ENCODE assay signal across 23 cellular contexts in the genomic region with DNA sequence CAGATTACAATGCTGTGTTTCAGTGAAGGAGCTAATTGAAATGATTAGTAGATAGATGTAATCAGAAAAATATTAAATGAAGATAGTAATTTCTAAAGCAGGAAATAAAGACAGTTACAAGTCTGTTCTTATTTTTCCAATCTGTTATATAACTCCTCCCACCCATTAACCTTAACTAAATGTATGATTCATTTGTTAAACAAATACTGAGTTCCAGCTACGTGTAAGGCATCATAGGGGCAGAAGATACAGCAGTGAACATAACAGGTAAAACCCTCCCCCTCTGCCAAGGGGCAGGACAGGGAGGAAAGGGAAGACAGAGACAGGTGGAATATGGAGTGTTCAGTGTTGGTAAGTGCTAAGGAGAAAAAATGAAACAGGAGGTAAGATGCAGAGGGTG. TPM values are rescaled to one million over a fixed set of nuclear protein-coding genes. Genes with fewer than 3 reads are reported as not detected.
DNase-seq lines count a peak whose midpoint lies in the region; ATAC-seq and TF ChIP-seq lines count a peak whose summit lies in the region.
"Had no signal": no experiment of that assay in that cellular context is flagged by ENCODE, and none has a peak within 500 bp of the region (broad histone marks: within the 10 kb centered on the region; RNA-seq: fewer than 3 reads in every experiment).

Gene FAM177B (plus strand): TSS at position 231 of the 400 bp plus-strand sequence. CDS start 9,344 bp downstream, outside the sequence.

- BruUV-seq in MCF 10A (replicated peaks; lab: Mats Ljungman, UMichigan), result no TSS peak

- no peaks in the 10 kb centered on the region for H3K4me1 ChIP-seq in breast epithelium
- no peaks in the 10 kb centered on the region for H3K4me1 ChIP-seq in lower lobe of right lung
- H3K4me1 ChIP-seq in thyroid gland, result no peaks in the 10 kb centered on the region
- H3K4me1 ChIP-seq: heart right ventricle had no signal

- no peak within 1 kb of the TSS for H3K27ac ChIP-seq in breast epithelium
- peak within 1 kb of the TSS; percentile 56 for H3K27ac ChIP-seq in caudate nucleus (ENCODE audit: low read depth, low read length)
- H3K27ac ChIP-seq in lower lobe of right lung, result no peak within 1 kb of the TSS
- no peak within 1 kb of the TSS for H3K27ac ChIP-seq in thyroid gland
- H3K27ac ChIP-seq: heart right ventricle had no signal

- intact Hi-C loops in MCF 10A (cut with micrococcal nuclease) (no loop called here), breast epithelium (cut with DNase I; ENCODE audit: low total_unique reads) (loop anchor here (10.0 kb wide), 1 partner anchor 1982 kb away; no protein-coding TSS in a partner anchor), lower lobe of right lung (cut with DNase I) (no loop called here), thyroid gland (cut with DNase I) (loop anchor here (5.0 kb wide), 1 partner anchor 345 kb away; no protein-coding TSS in a partner anchor)

- H3K27me3 ChIP-seq in breast epithelium, result no peaks in the 10 kb centered on the region
- H3K27me3 ChIP-seq in lower lobe of right lung (ENCODE audit: low read depth), result no peaks in the 10 kb centered on the region
- H3K27me3 ChIP-seq in thyroid gland, result no peaks in the 10 kb centered on the region
- H3K27me3 ChIP-seq: dorsolateral prefrontal cortex, heart right ventricle had no signal

- H3K4me3 ChIP-seq in breast epithelium (no peak within 1 kb of the TSS), lower lobe of right lung (no peak within 1 kb of the TSS), thyroid gland (replicated peaks in 1 of 3) (no peak within 1 kb of the TSS)
- H3K4me3 ChIP-seq: dorsolateral prefrontal cortex, heart right ventricle had no signal

- peaks cover 37% of the 10 kb centered on the region for H3K36me3 Mint-ChIP-seq in MCF 10A (ENCODE audit: insufficient read depth, unreplicated experiment)

- 69 to 81% methylated on average over 1 of the region's 1 CpG for WGBS in thyroid gland, 2 donors

- H3K4me1 Mint-ChIP-seq in MCF 10A (ENCODE audit: insufficient read depth, unreplicated experiment), result no peaks in the 10 kb centered on the region
- H3K4me1 Mint-ChIP-seq: brain had no signal

- no peak within 1 kb of the TSS for H3K27ac Mint-ChIP-seq in MCF 10A (ENCODE audit: low read depth, unreplicated experiment)
- H3K27ac Mint-ChIP-seq: activated CD8-positive, alpha-beta T cell treated with anti-CD3 and anti-CD28 coated beads for 36 hours; activated naive CD8-positive, alpha-beta T cell; brain; CD14-positive monocyte; progenitor cell of endocrine pancreas; stimulated activated naive B cell treated with anti-CD40 and anti-IgM and Interleukin-4, amounts not matched to agents 10 μg/mL and 1 μg/mL and 100 μg/mL, for 72 hours had no signal

- H3K9me3 ChIP-seq in breast epithelium (no peaks in the 10 kb centered on the region), lower lobe of right lung (no peaks in the 10 kb centered on the region), thyroid gland (no peaks in the 10 kb centered on the region)
- H3K9me3 ChIP-seq: heart right ventricle had no signal

- CTCF ChIA-PET in MCF 10A (lab: Yijun Ruan, JAX), result interaction anchor here (0.6 to 2.9 kb wide), 28 partner anchors 9 to 947 kb away, joined by 3 to 28 read pairs (median 4); no protein-coding TSS in a partner anchor

- H3K4me3 Mint-ChIP-seq in MCF 10A (ENCODE audit: unreplicated experiment), result no peak within 1 kb of the TSS
- H3K4me3 Mint-ChIP-seq: activated CD8-positive, alpha-beta T cell treated with anti-CD3 and anti-CD28 coated beads for 36 hours; activated naive CD8-positive, alpha-beta T cell; brain; CD14-positive monocyte; stimulated activated naive B cell treated with anti-CD40 and anti-IgM and Interleukin-4, amounts not matched to agents 10 μg/mL and 1 μg/mL and 100 μg/mL, for 72 hours had no signal

- no peaks in the 10 kb centered on the region for H3K36me3 ChIP-seq in breast epithelium
- H3K36me3 ChIP-seq in lower lobe of right lung, result peaks cover 47% of the 10 kb centered on the region
- H3K36me3 ChIP-seq in thyroid gland, result peaks cover 19 to 21% of the 10 kb centered on the region in 2 donors

- DNase-seq in MCF 10A (ENCODE audit: unreplicated experiment), result peak; percentile 21
- no peak for DNase-seq in breast epithelium (ENCODE audit: low spot score in 2 of 2)
- peak in 2 of 61 donors; percentile 36 to 48 for DNase-seq in caudate nucleus (lab: John Stamatoyannopoulos, UW)
- no peak for DNase-seq in lower lobe of right lung
- no peak for DNase-seq in NCI-H1417 treated with DMSO at 0.1 percent for 48 hours (lab: John Stamatoyannopoulos, UW)
- no peak for DNase-seq in anterior cingulate cortex (lab: John Stamatoyannopoulos, UW)
- no peak for DNase-seq in thyroid gland
- DNase-seq: activated CD8-positive, alpha-beta T cell treated with anti-CD3 and anti-CD28 coated beads for 36 hours; activated T-cell treated with anti-CD3 and anti-CD28 coated beads, Interleukin-2, amount 50 U/mL, for 48 hours; dorsolateral prefrontal cortex; heart right ventricle; NCI-H2029 treated with DMSO at 0.1 percent for 48 hours; stimulated activated naive B cell treated with anti-CD40 and anti-IgM and Interleukin-4, amounts not matched to agents 10 μg/mL and 1 μg/mL and 100 μg/mL, for 72 hours; SW 1271; trophoblast cell had no signal

- H3K9me3 Mint-ChIP-seq in MCF 10A (ENCODE audit: unreplicated experiment), result no peaks in the 10 kb centered on the region
- H3K9me3 Mint-ChIP-seq: activated CD8-positive, alpha-beta T cell treated with anti-CD3 and anti-CD28 coated beads for 36 hours; brain; CD14-positive monocyte; stimulated activated naive B cell treated with anti-CD40 and anti-IgM and Interleukin-4, amounts not matched to agents 10 μg/mL and 1 μg/mL and 100 μg/mL, for 72 hours had no signal

- TF ChIP-seq POLR2A in breast epithelium (IDR thresholded peaks at IDR 0.05) (no peak), thyroid gland (IDR thresholded peaks at IDR 0.05) (no peak)

- H3K27me3 Mint-ChIP-seq in MCF 10A (ENCODE audit: insufficient read depth, unreplicated experiment), result no peaks in the 10 kb centered on the region
- H3K27me3 Mint-ChIP-seq: activated CD8-positive, alpha-beta T cell treated with anti-CD3 and anti-CD28 coated beads for 36 hours; activated naive CD8-positive, alpha-beta T cell; brain; progenitor cell of endocrine pancreas; stimulated activated naive B cell treated with anti-CD40 and anti-IgM and Interleukin-4, amounts not matched to agents 10 μg/mL and 1 μg/mL and 100 μg/mL, for 72 hours had no signal

- POLR2A ChIA-PET in MCF 10A (lab: Yijun Ruan, JAX), result interaction anchor here (0.6 to 2.0 kb wide), 10 partner anchors 8 to 1330 kb away, joined by 3 to 8 read pairs (median 4); partner anchors contain the start of genes AIDA and BROX

- TF ChIP-seq CTCF in MCF 10A (IDR thresholded peaks at IDR 0.05; ENCODE audit: unreplicated experiment) (no peak), breast epithelium (IDR thresholded peaks at IDR 0.05) (no peak), lower lobe of right lung (IDR thresholded peaks at IDR 0.05) (no peak), thyroid gland (IDR thresholded peaks at IDR 0.05) (no peak)

- peak; percentile 39 to 51 for ATAC-seq in lower lobe of right lung
- no peak for ATAC-seq in HG02885 (IDR thresholded peaks at IDR 0.05; ENCODE audit: poor library complexity, unreplicated experiment)
- ATAC-seq: activated CD8-positive, alpha-beta T cell treated with anti-CD3 and anti-CD28 coated beads for 36 hours; heart right ventricle; stimulated activated naive B cell treated with anti-CD40 and anti-IgM and Interleukin-4, amounts not matched to agents 10 μg/mL and 1 μg/mL and 100 μg/mL, for 72 hours had no signal

RNA-seq across cellular contexts. Expression of gene FAM177B, which starts in this region (rescaled TPM):
- 0.74 TPM in 1 of 2 replicates, not detected in the other for total RNA-seq in MCF 10A (2022)
- 1 to 10 TPM; 1.4 to 2.3 (median 2.3) TPM for total RNA-seq in breast epithelium
- total RNA-seq in lower lobe of right lung, result 0.56 TPM
- total RNA-seq in thyroid gland, result under 1 TPM in 1 of 4 donors, not detected in 3; 0.33 TPM
- total RNA-seq: activated CD8-positive, alpha-beta T cell treated with anti-CD3 and anti-CD28 coated beads for 36 hours; fibroblast of lung; heart right ventricle; kidney epithelial cell; myocyte; progenitor cell of endocrine pancreas had no signal

Comparison
In these comparisons a context has a peak if more than half of its experiments do, and no peak if none do; other contexts are left out.
1. intact Hi-C loops: an anchor here in breast epithelium (10.0 kb wide) and thyroid gland (5.0 kb wide); none called in MCF 10A and lower lobe of right lung.
2. Peak in DNase-seq in MCF 10A; RNA of the gene not detected or under 1 TPM.
3. Peak in ATAC-seq in lower lobe of right lung; RNA of the gene not detected or under 1 TPM.